ENCODE assay signal across 10 cellular contexts in the genomic region with DNA sequence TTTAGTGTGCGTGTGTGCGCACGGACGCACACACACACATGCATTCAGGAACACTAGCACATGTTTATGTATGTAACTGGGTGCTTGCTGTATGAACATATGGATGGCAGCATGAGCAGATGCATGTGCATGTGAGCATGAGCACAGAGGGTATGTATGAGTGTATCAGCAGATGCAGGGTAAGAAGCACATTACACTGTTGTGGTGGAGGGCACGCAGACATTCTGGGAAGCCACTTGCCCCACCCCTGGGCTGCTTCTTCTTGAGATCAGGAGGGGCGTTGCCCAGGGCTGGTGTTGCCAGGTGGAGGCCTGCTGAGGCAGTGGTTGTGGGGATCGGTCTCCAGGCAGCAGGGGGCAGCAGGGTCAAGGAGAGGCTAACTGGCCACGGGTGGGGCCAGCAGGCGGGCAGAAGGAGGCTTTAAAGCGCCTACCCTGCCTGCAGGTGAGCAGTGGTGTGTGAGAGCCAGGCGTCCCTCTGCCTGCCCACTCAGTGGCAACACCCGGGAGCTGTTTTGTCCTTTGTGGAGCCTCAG. TPM values are rescaled to one million over a fixed set of nuclear protein-coding genes. Genes with fewer than 3 reads are reported as not detected.
DNase-seq lines count a peak whose midpoint lies in the region; ATAC-seq and TF ChIP-seq lines count a peak whose summit lies in the region.
"Had no signal": no experiment of that assay in that cellular context is flagged by ENCODE, and none has a peak within 500 bp of the region (broad histone marks: within the 10 kb centered on the region; RNA-seq: fewer than 3 reads in every experiment).

No MANE protein-coding gene starts in this region.

- no peak overlapping the region for H3K18ac ChIP-seq in trophoblast cell (ENCODE audit: low read length)

- H3K4me1 ChIP-seq in colonic mucosa (peaks cover 9% of the 10 kb centered on the region), trophoblast cell (ENCODE audit: control insufficient read depth in 1 of 2, insufficient read depth in 2 of 2, low read length in 2 of 2) (peaks cover 8 to 11% of the 10 kb centered on the region in 2 experiments)

- H3K4me2 ChIP-seq in trophoblast cell (ENCODE audit: low read length): no peak overlapping the region

- H3K23ac ChIP-seq in trophoblast cell (ENCODE audit: low read length): no peak overlapping the region

- no peak overlapping the region for H2AK5ac ChIP-seq in trophoblast cell (ENCODE audit: low read length)

- no peak overlapping the region for H2BK120ac ChIP-seq in trophoblast cell (ENCODE audit: insufficient read depth, low read length, poor library complexity)

- DNase-seq in NCI-H187 (lab: John Stamatoyannopoulos, UW) (peak; percentile 67), NCI-H187 treated with DMSO at 0.1 percent for 48 hours (lab: John Stamatoyannopoulos, UW) (no peak), NCI-H2171 (lab: John Stamatoyannopoulos, UW) (peak; percentile 86), colonic mucosa (peak; percentile 96), trophoblast cell (peak; percentile 23 to 62), T-helper 1 cell (no peak)

- no peak overlapping the region for H4K12ac ChIP-seq in trophoblast cell (ENCODE audit: low read depth, low read length)

- H3K27ac ChIP-seq in colonic mucosa (peak overlapping the region; percentile 95), trophoblast cell (ENCODE audit: low read depth, low read length) (no peak overlapping the region)
- H3K27ac ChIP-seq: thoracic aorta had no signal

- H3K79me2 ChIP-seq in trophoblast cell (ENCODE audit: control insufficient read depth, insufficient read depth, low read length, poor library complexity): no peaks in the 10 kb centered on the region

- no peak overlapping the region for H3K4ac ChIP-seq in trophoblast cell (ENCODE audit: low read depth, low read length)

- no CpG with 5 or more reads among the region's 12 CpGs for WGBS in trophoblast cell (ENCODE audit: extremely low coverage, insufficient coverage, insufficient read length)

- intact Hi-C loops in colonic mucosa (cut with DNase I): loop anchor here (1.0 kb wide), 1 partner anchor 143 kb away; no protein-coding TSS in a partner anchor

- H3K36me3 ChIP-seq in colonic mucosa (no peaks in the 10 kb centered on the region), trophoblast cell (ENCODE audit: control insufficient read depth in 1 of 2, insufficient read depth in 2 of 2, low read length in 2 of 2) (no peaks in the 10 kb centered on the region)
- H3K36me3 ChIP-seq: thoracic aorta had no signal

- no peak overlapping the region for H4K8ac ChIP-seq in trophoblast cell (ENCODE audit: low read depth, low read length)

- ATAC-seq in GM21360 (IDR thresholded peaks at IDR 0.05; ENCODE audit: unreplicated experiment) (no peak), HG02759 (IDR thresholded peaks at IDR 0.05; ENCODE audit: unreplicated experiment) (no peak)

- H2BK5ac ChIP-seq in trophoblast cell (ENCODE audit: low read depth, low read length, poor library complexity): no peak overlapping the region

- no peak overlapping the region for H3K14ac ChIP-seq in trophoblast cell (ENCODE audit: low read length)

- no peaks in the 10 kb centered on the region for H3K79me1 ChIP-seq in trophoblast cell (ENCODE audit: low read length)

- peak; percentile 30 for TF ChIP-seq CTCF in colonic mucosa (IDR thresholded peaks at IDR 0.05)

- H2BK12ac ChIP-seq in trophoblast cell (ENCODE audit: low read length): no peak overlapping the region

- H3K9ac ChIP-seq in colonic mucosa (ENCODE audit: low read depth in 2 of 2, low read length in 2 of 2) (peak overlapping the region; percentile 12 to 97), trophoblast cell (ENCODE audit: low read length) (no peak overlapping the region)

- no peaks in the 10 kb centered on the region for H3K9me3 ChIP-seq in colonic mucosa
- H3K9me3 ChIP-seq in trophoblast cell (ENCODE audit: insufficient read depth, low read depth, low read length): no peaks in the 10 kb centered on the region
- H3K9me3 ChIP-seq: thoracic aorta had no signal

- H4K91ac ChIP-seq in trophoblast cell (ENCODE audit: low read depth, low read length): no peak overlapping the region

- H3K4me3 ChIP-seq in colonic mucosa (peak overlapping the region; percentile 55), trophoblast cell (ENCODE audit: low read depth, low read length) (no peak overlapping the region)

- H3K27me3 ChIP-seq in colonic mucosa (no peaks in the 10 kb centered on the region), trophoblast cell (ENCODE audit: insufficient read depth, low read length) (no peaks in the 10 kb centered on the region)

- H2AFZ ChIP-seq in trophoblast cell (ENCODE audit: insufficient read depth, low read length, poor library complexity): no peak overlapping the region

RNA-seq across cellular contexts. Expression of a gene that starts 3.9 kb away (rescaled TPM):
- total RNA-seq in colonic mucosa: not detected
- not detected in 2 replicates for polyA plus RNA-seq in trophoblast cell (2013)
- total RNA-seq: T-cell, thoracic aorta had no signal

RNA-seq across cellular contexts. Expression of a gene that starts 5.3 kb away (rescaled TPM):
- 1,000 to 10,000 TPM; 1,021 to 1,136 TPM for total RNA-seq in colonic mucosa
- 0.81 and 1.1 TPM in 2 replicates for polyA plus RNA-seq in trophoblast cell (2013)

RNA-seq across cellular contexts. Expression of a gene that starts 18.1 kb away (rescaled TPM):
- 10 to 100 TPM; 20.9 to 38.9 TPM for total RNA-seq in colonic mucosa
- polyA plus RNA-seq in trophoblast cell (2013): 52.7 and 55.9 TPM in 2 replicates

RNA-seq across cellular contexts. Expression of a gene that starts 23.0 kb away (rescaled TPM):
- total RNA-seq in colonic mucosa: 1 to 10 TPM in 1 of 2 donors, under 1 TPM in 1; 0.80 to 1.1 TPM
- polyA plus RNA-seq in trophoblast cell (2013): 1.6 and 1.7 TPM in 2 replicates

RNA-seq across cellular contexts. Expression of a gene that starts 47.7 kb away (rescaled TPM):
- total RNA-seq in colonic mucosa: 1 to 10 TPM; 8.2 TPM
- polyA plus RNA-seq in trophoblast cell (2013): 5.2 and 5.6 TPM in 2 replicates

Comparison
In these comparisons a context has a peak if more than half of its experiments do, and no peak if none do; other contexts are left out.
1. DNase-seq: peak in NCI-H187 (2 of 2), NCI-H2171 (single experiment), colonic mucosa (single experiment) and trophoblast cell (2 of 2); none in NCI-H187 treated with DMSO at 0.1 percent for 48 hours (single experiment) and T-helper 1 cell (0 of 5).